ENCODE assay signal across 1 cellular context in genomic region chr1:231420959-231421615, GRCh38.
A peak's percentile ranks its signal among the peaks of the same experiment; 100 is the strongest.
TF ChIP-seq lines count a peak whose summit lies in the region.

No MANE protein-coding gene starts in this region.

TF ChIP-seq in HepG2, 621 proteins besides CTCF, POLR2A, EP300 and RAD21 (continued from another document and continues in another):
- TF ChIP-seq SNAPC4 (CRISPR knock-in tag; IDR thresholded peaks at IDR 0.05), result 0 out of 2 replicates have a peak, but pooled peaks have one; percentile 36
- TF ChIP-seq CCAR2 (optimal IDR thresholded peaks at IDR 0.05; ENCODE audit: low read depth, low read length), result no peak
- TF ChIP-seq MTF2 (CRISPR knock-in tag; IDR thresholded peaks at IDR 0.05; ENCODE audit: borderline replicate concordance), result no peak
- TF ChIP-seq ARID3A (IDR thresholded peaks at IDR 0.05; ENCODE audit: low read depth, low read length), result no peak
- TF ChIP-seq ZNF543 (CRISPR knock-in tag; IDR thresholded peaks at IDR 0.05), result no peak
- no peak for TF ChIP-seq KLF9 (CRISPR knock-in tag; IDR thresholded peaks at IDR 0.05; ENCODE audit: low read depth)
- no peak for TF ChIP-seq CENPX (CRISPR knock-in tag; IDR thresholded peaks at IDR 0.05)
- TF ChIP-seq SP5 (CRISPR knock-in tag; IDR thresholded peaks at IDR 0.05; ENCODE audit: borderline replicate concordance, low read depth), result no peak
- 0 out of 2 replicates have a peak, but pooled peaks have one; percentile 31 for TF ChIP-seq ZNF333 (CRISPR knock-in tag; IDR thresholded peaks at IDR 0.05; ENCODE audit: borderline replicate concordance)
- TF ChIP-seq TCF12 (IDR thresholded peaks at IDR 0.05), result no peak
- TF ChIP-seq TCF12 (CRISPR knock-in tag; IDR thresholded peaks at IDR 0.05), result no peak
- TF ChIP-seq ZNF24 (IDR thresholded peaks at IDR 0.05), result no peak
- no peak for TF ChIP-seq ZNF513 (CRISPR knock-in tag; conservative IDR thresholded peaks at IDR 0.05)
- 0 out of 2 replicates have a peak, but pooled peaks have one; percentile 3 for TF ChIP-seq SALL2 (CRISPR knock-in tag; IDR thresholded peaks at IDR 0.05)
- no peak for TF ChIP-seq TERF1 (CRISPR knock-in tag; IDR thresholded peaks at IDR 0.05)
- TF ChIP-seq ZNF572 (CRISPR knock-in tag; IDR thresholded peaks at IDR 0.05), result no peak
- no peak for TF ChIP-seq SMARCE1 (IDR thresholded peaks at IDR 0.05; ENCODE audit: borderline replicate concordance)
- no peak for TF ChIP-seq PHF21A (CRISPR knock-in tag; IDR thresholded peaks at IDR 0.05)
- TF ChIP-seq ZBTB4 (CRISPR knock-in tag; IDR thresholded peaks at IDR 0.05; ENCODE audit: borderline replicate concordance), result no peak; the same call in 1 of the 2 replicates
- peak; percentile 54; the same call in 1 of the 2 replicates for TF ChIP-seq KDM2A (CRISPR knock-in tag; IDR thresholded peaks at IDR 0.05; ENCODE audit: borderline replicate concordance, low read depth)
- TF ChIP-seq THAP11 (CRISPR knock-in tag; IDR thresholded peaks at IDR 0.05), result no peak
- no peak for TF ChIP-seq E2F5 (CRISPR knock-in tag; conservative IDR thresholded peaks at IDR 0.05)
- TF ChIP-seq ELF4 (CRISPR knock-in tag; IDR thresholded peaks at IDR 0.05; ENCODE audit: borderline replicate concordance), result no peak
- TF ChIP-seq NFYB (CRISPR knock-in tag; IDR thresholded peaks at IDR 0.05), result no peak
- TF ChIP-seq CSRNP1 (CRISPR knock-in tag; IDR thresholded peaks at IDR 0.05), result no peak
- TF ChIP-seq ATRX (CRISPR knock-in tag; IDR thresholded peaks at IDR 0.05; ENCODE audit: borderline replicate concordance), result no peak
- no peak for TF ChIP-seq ZC3H4 (CRISPR knock-in tag; IDR thresholded peaks at IDR 0.05; ENCODE audit: borderline replicate concordance)
- TF ChIP-seq ZNF296 (CRISPR knock-in tag; conservative IDR thresholded peaks at IDR 0.05), result no peak
- TF ChIP-seq BRCA1 (CRISPR knock-in tag; IDR thresholded peaks at IDR 0.05), result no peak
- peak; percentile 25; the same call in 1 of the 2 replicates for TF ChIP-seq ZNF574 (CRISPR knock-in tag; IDR thresholded peaks at IDR 0.05)
- TF ChIP-seq ZNF235 (CRISPR knock-in tag; IDR thresholded peaks at IDR 0.05; ENCODE audit: borderline replicate concordance), result 0 out of 2 replicates have a peak, but pooled peaks have one; percentile 53
- no peak for TF ChIP-seq TSC22D2 (CRISPR knock-in tag; IDR thresholded peaks at IDR 0.05; ENCODE audit: borderline replicate concordance)
- no peak for TF ChIP-seq CBX2 (IDR thresholded peaks at IDR 0.05; ENCODE audit: low read depth, low read length)
- no peak for TF ChIP-seq CBX2 (CRISPR knock-in tag; IDR thresholded peaks at IDR 0.05; ENCODE audit: low read depth)
- no peak for TF ChIP-seq HNF4G (IDR thresholded peaks at IDR 0.05; ENCODE audit: borderline replicate concordance, low read depth, low read length)
- TF ChIP-seq HNF4G (CRISPR knock-in tag; IDR thresholded peaks at IDR 0.05; ENCODE audit: borderline replicate concordance, low read depth), result no peak
- no peak for TF ChIP-seq ZSCAN12 (CRISPR knock-in tag; IDR thresholded peaks at IDR 0.05)
- TF ChIP-seq ZNF101 (CRISPR knock-in tag; IDR thresholded peaks at IDR 0.05; ENCODE audit: borderline replicate concordance, low read depth), result no peak
- no peak for TF ChIP-seq TBX3 (IDR thresholded peaks at IDR 0.05; ENCODE audit: borderline replicate concordance)
- no peak for TF ChIP-seq ZNF33B (CRISPR knock-in tag; IDR thresholded peaks at IDR 0.05)
- TF ChIP-seq PPARG (CRISPR knock-in tag; conservative IDR thresholded peaks at IDR 0.05), result no peak
- no peak for TF ChIP-seq MEIS2 (CRISPR knock-in tag; IDR thresholded peaks at IDR 0.05)
